In genomic region chr19:13880059-13880672, GRCh38 we compare ENCODE assay signal across 8 cellular contexts. TPM values are rescaled to one million over a fixed set of nuclear protein-coding genes. Genes with fewer than 3 reads are reported as not detected.
DNase-seq lines count a peak whose midpoint lies in the region; ATAC-seq and TF ChIP-seq lines count a peak whose summit lies in the region.

No MANE protein-coding gene starts in this region.

- peak; percentile 95 for DNase-seq in GM06990 (ENCODE audit: extremely low read depth, insufficient read length)
- peak; percentile 87 for DNase-seq in NCI-H1048 (lab: John Stamatoyannopoulos, UW)
- DNase-seq in SK-N-MC (ENCODE audit: low read depth, low spot score), result peak; percentile 55
- peak; percentile 58 for DNase-seq in glomerular endothelial cell (ENCODE audit: extremely low read depth, low read depth, low spot score)
- DNase-seq in osteoblast (ENCODE audit: insufficient read length, low spot score, missing footprints), result peak; percentile 100
- peak; percentile 89 for DNase-seq in thoracic aorta (ENCODE audit: low spot score)

- H3K4me1 Mint-ChIP-seq in activated naive CD4-positive, alpha-beta T cell treated with anti-CD3 and anti-CD28 coated beads, Interleukin-2, amount 50 U/mL, for 24 hours, result peaks cover 38% of the 10 kb centered on the region

- peak overlapping the region; percentile 42 for H3K9ac ChIP-seq in SK-N-MC (ENCODE audit: insufficient read length)

- H3K9me3 Mint-ChIP-seq in activated naive CD4-positive, alpha-beta T cell treated with anti-CD3 and anti-CD28 coated beads, Interleukin-2, amount 50 U/mL, for 24 hours, result no peaks in the 10 kb centered on the region

- no peaks in the 10 kb centered on the region for H3K27me3 Mint-ChIP-seq in activated naive CD4-positive, alpha-beta T cell treated with anti-CD3 and anti-CD28 coated beads, Interleukin-2, amount 50 U/mL, for 24 hours

- no peaks in the 10 kb centered on the region for H3K36me3 Mint-ChIP-seq in activated naive CD4-positive, alpha-beta T cell treated with anti-CD3 and anti-CD28 coated beads, Interleukin-2, amount 50 U/mL, for 24 hours

- TF ChIP-seq CTCF in GM06990 (IDR thresholded peaks at IDR 0.05; ENCODE audit: insufficient read depth, low read length, poor library complexity, severe bottlenecking) (peak; percentile 99), osteoblast (IDR thresholded peaks at IDR 0.05; ENCODE audit: extremely low read depth, low read depth, low read length) (peak; percentile 98), thoracic aorta (IDR thresholded peaks at IDR 0.05) (peak; percentile 94)

- peak overlapping the region; percentile 59 for H3K4me3 Mint-ChIP-seq in activated naive CD4-positive, alpha-beta T cell treated with anti-CD3 and anti-CD28 coated beads, Interleukin-2, amount 50 U/mL, for 24 hours

- peak overlapping the region; percentile 87 for H2AFZ ChIP-seq in osteoblast (ENCODE audit: low read length)

- ATAC-seq in HG02571 (IDR thresholded peaks at IDR 0.05; ENCODE audit: unreplicated experiment), result peak; percentile 83
- ATAC-seq in thoracic aorta (ENCODE audit: insufficient number of reproducible peaks, low FRiP score, low read depth), result peak; percentile 93

- no peaks in the 10 kb centered on the region for H4K20me1 ChIP-seq in osteoblast (ENCODE audit: insufficient read depth, low read length)

- H3K79me2 ChIP-seq in osteoblast (ENCODE audit: insufficient read depth, low read length), result no peaks in the 10 kb centered on the region

- peak overlapping the region; percentile 55 for H3K27ac ChIP-seq in SK-N-MC
- peak overlapping the region; percentile 70 for H3K27ac ChIP-seq in osteoblast (ENCODE audit: low read depth, low read length)
- peak overlapping the region; percentile 83 to 89 for H3K27ac ChIP-seq in thoracic aorta

- peak overlapping the region; percentile 88 for H3K4me2 ChIP-seq in osteoblast (ENCODE audit: insufficient read depth, low read length)

- H3K4me3 ChIP-seq in GM06990 (replicated peaks; ENCODE audit: low read depth, low read length) (peak overlapping the region; percentile 20), SK-N-MC (peak overlapping the region; percentile 63), osteoblast (ENCODE audit: insufficient read depth, low read length) (peak overlapping the region; percentile 59), thoracic aorta (peak overlapping the region; percentile 71)

- H3K9me3 ChIP-seq in SK-N-MC (ENCODE audit: low read depth, low read length) (no peaks in the 10 kb centered on the region), osteoblast (ENCODE audit: low read depth, low read length) (no peaks in the 10 kb centered on the region), thoracic aorta (no peaks in the 10 kb centered on the region)

- H3K36me3 ChIP-seq in GM06990 (ENCODE audit: control insufficient read depth, insufficient read depth, low read length), result no peaks in the 10 kb centered on the region
- H3K36me3 ChIP-seq in SK-N-MC (ENCODE audit: insufficient read depth, low read length), result no peaks in the 10 kb centered on the region
- H3K36me3 ChIP-seq in osteoblast (ENCODE audit: insufficient read depth, low read length), result no peaks in the 10 kb centered on the region
- no peaks in the 10 kb centered on the region for H3K36me3 ChIP-seq in thoracic aorta

- H3K27me3 ChIP-seq in GM06990 (replicated peaks; ENCODE audit: control insufficient read depth, insufficient read depth, low read length) (no peaks in the 10 kb centered on the region), osteoblast (ENCODE audit: insufficient read depth, low read length) (no peaks in the 10 kb centered on the region), thoracic aorta (replicated peaks; ENCODE audit: insufficient read depth) (no peaks in the 10 kb centered on the region)

- peak overlapping the region; percentile 23 for H3K27ac Mint-ChIP-seq in activated naive CD4-positive, alpha-beta T cell treated with anti-CD3 and anti-CD28 coated beads, Interleukin-2, amount 50 U/mL, for 24 hours

- H3K4me1 ChIP-seq in osteoblast (ENCODE audit: insufficient read depth, low read length) (peaks cover 20% of the 10 kb centered on the region), thoracic aorta (ENCODE audit: control insufficient read depth in 1 of 2, low read depth in 2 of 2) (peaks cover 8 to 18% of the 10 kb centered on the region in 2 donors)

RNA-seq across cellular contexts. Expression of gene NANOS3, which starts 3.2 kb away (rescaled TPM):
- total RNA-seq in glomerular endothelial cell, result 1.6 TPM in 1 of 2 replicates, not detected in the other
- total RNA-seq in osteoblast, result 0.59 TPM in 1 of 2 replicates, not detected in the other
- total RNA-seq in thoracic aorta, result not detected

RNA-seq across cellular contexts. Expression of gene BRME1, which starts 25.8 kb away (rescaled TPM):
- total RNA-seq in glomerular endothelial cell, result 0.15 and 1.4 TPM in 2 replicates
- 0.59 and 0.72 TPM in 2 replicates for total RNA-seq in osteoblast
- 1 to 10 TPM in 1 of 2 donors, not detected in 1; 3.7 TPM for total RNA-seq in thoracic aorta

RNA-seq across cellular contexts. Expression of gene CC2D1A, which starts 25.8 kb away (rescaled TPM):
- total RNA-seq in glomerular endothelial cell, result 23.3 and 36.0 TPM in 2 replicates
- total RNA-seq in osteoblast, result 19.2 and 22.4 TPM in 2 replicates
- total RNA-seq in thoracic aorta, result 10 to 100 TPM; 29.5 to 38.7 TPM

RNA-seq across cellular contexts. Expression of gene PODNL1, which starts 58.1 kb away (rescaled TPM):
- total RNA-seq in glomerular endothelial cell (0.18 and 1.3 TPM in 2 replicates), osteoblast (4.0 and 6.5 TPM in 2 replicates), thoracic aorta (1 to 10 TPM; 3.5 to 9.9 TPM)

Comparison
In these comparisons a context has a peak if more than half of its experiments do, and no peak if none do; other contexts are left out.
1. Peak in every context shown above with its lines: DNase-seq, ATAC-seq, H3K4me3 ChIP-seq and H3K27ac ChIP-seq.
2. H3K4me3 ChIP-seq: peak in every context shown above with its lines; median percentile 71 in thoracic aorta; 63 in SK-N-MC; 59 in osteoblast; 20 in GM06990.